Comparison of ENCODE assay signal across 15 cellular contexts in the genomic region with DNA sequence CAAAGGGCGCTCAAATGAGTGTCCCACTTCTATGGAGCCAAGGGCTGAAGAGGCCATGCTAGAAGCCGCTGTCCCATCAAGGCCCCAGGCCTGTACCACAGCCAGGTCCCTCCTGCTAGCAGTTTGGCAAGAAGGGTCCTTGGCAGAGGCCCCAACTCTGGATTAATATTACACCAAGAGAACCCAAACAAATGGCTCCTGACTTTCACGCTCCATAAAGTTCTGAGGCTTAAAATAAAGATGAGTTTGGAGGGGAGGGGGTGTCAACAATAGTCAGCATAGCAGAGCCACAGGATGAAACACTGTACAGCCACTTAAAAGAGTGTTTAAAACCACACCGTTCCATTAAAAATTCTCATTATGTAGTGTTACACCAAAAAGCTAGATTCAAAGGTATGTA. TPM values are rescaled to one million over a fixed set of nuclear protein-coding genes. Genes with fewer than 3 reads are reported as not detected.
DNase-seq lines count a peak whose midpoint lies in the region; ATAC-seq and TF ChIP-seq lines count a peak whose summit lies in the region.
"Had no signal": no experiment of that assay in that cellular context is flagged by ENCODE, and none has a peak within 500 bp of the region (broad histone marks: within the 10 kb centered on the region; RNA-seq: fewer than 3 reads in every experiment).

No MANE protein-coding gene starts in this region.

- H3K4me1 Mint-ChIP-seq in progenitor cell of endocrine pancreas (ENCODE audit: low read depth), result peaks cover 34% of the 10 kb centered on the region
- peaks cover 2% of the 10 kb centered on the region for H3K4me1 Mint-ChIP-seq in activated naive CD8-positive, alpha-beta T cell treated with anti-CD3 and anti-CD28 coated beads, Interleukin-2, amount 50 U/mL, for 24 hours

- no peaks in the 10 kb centered on the region for H3K9me3 Mint-ChIP-seq in progenitor cell of endocrine pancreas (ENCODE audit: low read depth)
- no peaks in the 10 kb centered on the region for H3K9me3 Mint-ChIP-seq in activated naive CD8-positive, alpha-beta T cell treated with anti-CD3 and anti-CD28 coated beads, Interleukin-2, amount 50 U/mL, for 24 hours
- H3K9me3 Mint-ChIP-seq: activated T-cell treated with anti-CD3 and anti-CD28 coated beads, Interleukin-2, amount 50 U/mL, for 4 hours; stimulated activated memory B cell treated with anti-CD40 and anti-IgM and Interleukin-4, amounts not matched to agents 10 μg/mL and 1 μg/mL and 100 μg/mL, for 72 hours had no signal

- DNase-seq in G401 (ENCODE audit: low spot score), result peak; percentile 59
- DNase-seq in NCI-H345 (lab: John Stamatoyannopoulos, UW), result peak; percentile 70
- DNase-seq in esophagus squamous epithelium (lab: John Stamatoyannopoulos, UW), result no peak
- no peak for DNase-seq in progenitor cell of endocrine pancreas (ENCODE audit: low spot score, unreplicated experiment)
- no peak for DNase-seq in germinal center (ENCODE audit: low spot score)
- no peak for DNase-seq in DMS153 (lab: John Stamatoyannopoulos, UW)
- no peak for DNase-seq in activated naive CD8-positive, alpha-beta T cell treated with anti-CD3 and anti-CD28 coated beads, Interleukin-2, amount 50 U/mL, for 24 hours
- DNase-seq: activated T-cell treated with anti-CD3 and anti-CD28 coated beads, Interleukin-2, amount 50 U/mL, for 4 hours; EL; GOT3; stimulated activated CD4-positive, alpha-beta T cell treated with anti-CD3 and anti-CD28 coated beads, Interleukin-2, amount 100 ng/mL, for 48 hours had no signal

- no peaks in the 10 kb centered on the region for H3K27me3 ChIP-seq in esophagus squamous epithelium

- H3K9me3 ChIP-seq in esophagus squamous epithelium, result no peaks in the 10 kb centered on the region

- in situ Hi-C loops in G401 (cut with HindIII; ENCODE audit: low sequenced_read_pairs), result loop anchor here (5.0 to 10.0 kb wide), 2 partner anchors 67 to 70 kb away; no protein-coding TSS in a partner anchor

- intact Hi-C loops in esophagus squamous epithelium (cut with DNase I), result no loop called here

- peaks cover 26 to 94% (median 66%) of the 10 kb centered on the region in 3 donors for H3K4me1 ChIP-seq in esophagus squamous epithelium

- H3K36me3 Mint-ChIP-seq in progenitor cell of endocrine pancreas (ENCODE audit: insufficient read depth), result no peaks in the 10 kb centered on the region
- no peaks in the 10 kb centered on the region for H3K36me3 Mint-ChIP-seq in activated naive CD8-positive, alpha-beta T cell treated with anti-CD3 and anti-CD28 coated beads, Interleukin-2, amount 50 U/mL, for 24 hours (ENCODE audit: low read depth)
- H3K36me3 Mint-ChIP-seq: stimulated activated memory B cell treated with anti-CD40 and anti-IgM and Interleukin-4, amounts not matched to agents 10 μg/mL and 1 μg/mL and 100 μg/mL, for 72 hours had no signal

- TF ChIP-seq CTCF in esophagus squamous epithelium (IDR thresholded peaks at IDR 0.05) (no peak), progenitor cell of endocrine pancreas (IDR thresholded peaks at IDR 0.05; ENCODE audit: unreplicated experiment) (no peak)

- no peaks in the 10 kb centered on the region for H3K27me3 Mint-ChIP-seq in progenitor cell of endocrine pancreas
- H3K27me3 Mint-ChIP-seq in activated naive CD8-positive, alpha-beta T cell treated with anti-CD3 and anti-CD28 coated beads, Interleukin-2, amount 50 U/mL, for 24 hours, result peaks cover 23% of the 10 kb centered on the region

- no peak for ATAC-seq in activated naive CD8-positive, alpha-beta T cell treated with anti-CD3 and anti-CD28 coated beads, Interleukin-2, amount 50 U/mL, for 24 hours
- no peak for ATAC-seq in HG03139 (IDR thresholded peaks at IDR 0.05; ENCODE audit: unreplicated experiment)
- ATAC-seq: activated T-cell treated with anti-CD3 and anti-CD28 coated beads, Interleukin-2, amount 50 U/mL, for 4 hours; stimulated activated memory B cell treated with anti-CD40 and anti-IgM and Interleukin-4, amounts not matched to agents 10 μg/mL and 1 μg/mL and 100 μg/mL, for 72 hours had no signal

- no peaks in the 10 kb centered on the region for H3K36me3 ChIP-seq in esophagus squamous epithelium

- 47 to 59% methylated on average over 3 to 4 of the region's 4 CpGs for WGBS in esophagus squamous epithelium, 2 donors

- no peak for TF ChIP-seq POLR2A in esophagus squamous epithelium (IDR thresholded peaks at IDR 0.05)

- no peak overlapping the region for H3K4me3 Mint-ChIP-seq in progenitor cell of endocrine pancreas (ENCODE audit: low read depth)
- H3K4me3 Mint-ChIP-seq in activated naive CD8-positive, alpha-beta T cell treated with anti-CD3 and anti-CD28 coated beads, Interleukin-2, amount 50 U/mL, for 24 hours, result no peak overlapping the region
- H3K4me3 Mint-ChIP-seq: activated T-cell treated with anti-CD3 and anti-CD28 coated beads, Interleukin-2, amount 50 U/mL, for 4 hours; B cell; stimulated activated memory B cell treated with anti-CD40 and anti-IgM and Interleukin-4, amounts not matched to agents 10 μg/mL and 1 μg/mL and 100 μg/mL, for 72 hours had no signal

- no peak overlapping the region for H3K4me3 ChIP-seq in esophagus squamous epithelium
- H3K4me3 ChIP-seq: lung had no signal

- H3K27ac ChIP-seq in esophagus squamous epithelium, result peak overlapping the region; percentile 3 to 98 (median 83)

- peak overlapping the region; percentile 21 for H3K27ac Mint-ChIP-seq in progenitor cell of endocrine pancreas
- H3K27ac Mint-ChIP-seq in activated naive CD8-positive, alpha-beta T cell treated with anti-CD3 and anti-CD28 coated beads, Interleukin-2, amount 50 U/mL, for 24 hours, result no peak overlapping the region
- H3K27ac Mint-ChIP-seq: B cell; stimulated activated memory B cell treated with anti-CD40 and anti-IgM and Interleukin-4, amounts not matched to agents 10 μg/mL and 1 μg/mL and 100 μg/mL, for 72 hours had no signal

RNA-seq across cellular contexts. Expression of a gene that starts 30.5 kb away (rescaled TPM):
- total RNA-seq in G401 (2014; rRNA removed; shearing (Covaris generic)), result 26.7 and 42.3 TPM in 2 replicates
- total RNA-seq in esophagus squamous epithelium, result 10 to 100 TPM in 3 of 4 donors, 1 to 10 TPM in 1; 7.4 to 27.3 (median 18.4) TPM
- 29.2 and 30.8 TPM in 2 replicates for total RNA-seq in progenitor cell of endocrine pancreas
- total RNA-seq: B cell had no signal

Comparison
In these comparisons a context has a peak if more than half of its experiments do, and no peak if none do; other contexts are left out.
1. DNase-seq: peak in G401 (single experiment) and NCI-H345 (single experiment); none in esophagus squamous epithelium (single experiment), progenitor cell of endocrine pancreas (single experiment), germinal center (single experiment), DMS153 (single experiment) and activated naive CD8-positive, alpha-beta T cell treated with anti-CD3 and anti-CD28 coated beads, Interleukin-2, amount 50 U/mL, for 24 hours (single experiment).